Comparison of ENCODE assay signal across 8 cellular contexts in genomic region chr17:409308-409847, GRCh38. TPM values are rescaled to one million over a fixed set of nuclear protein-coding genes. Genes with fewer than 3 reads are reported as not detected.
DNase-seq lines count a peak whose midpoint lies in the region; ATAC-seq and TF ChIP-seq lines count a peak whose summit lies in the region.

No MANE protein-coding gene starts in this region.

- peak overlapping the region; percentile 77 for H3K4me3 Mint-ChIP-seq in activated CD4-positive, alpha-beta T cell treated with anti-CD3 and anti-CD28 coated beads for 36 hours
- peak overlapping the region; percentile 90 for H3K4me3 Mint-ChIP-seq in activated naive CD8-positive, alpha-beta T cell treated with anti-CD3 and anti-CD28 coated beads, Interleukin-2, amount 10 ng/mL, durations not matched to agents 7 days and 5 days

- no peaks in the 10 kb centered on the region for H3K36me3 ChIP-seq in kidney epithelial cell (ENCODE audit: control insufficient read depth, insufficient read depth, low read length)
- H3K36me3 ChIP-seq in suprapubic skin, result peaks cover 3% of the 10 kb centered on the region

- WGBS in suprapubic skin, result 77% methylated on average over 16 of the region's 16 CpGs

- H3K27me3 ChIP-seq in kidney epithelial cell (ENCODE audit: control insufficient read depth, insufficient read depth, low read length), result no peaks in the 10 kb centered on the region
- H3K27me3 ChIP-seq in suprapubic skin, result no peaks in the 10 kb centered on the region

- H3K9me3 ChIP-seq in suprapubic skin, result no peaks in the 10 kb centered on the region

- CTCF ChIA-PET in activated CD4-positive, alpha-beta T cell treated with anti-CD3 and anti-CD28 coated beads for 36 hours (lab: Charles Lee), result interaction anchor here (0.6 kb wide), 1 partner anchor 179 kb away, joined by 3 read pairs; no protein-coding TSS in a partner anchor

- no peak overlapping the region for H3K27ac ChIP-seq in suprapubic skin

- TF ChIP-seq POLR2A in suprapubic skin (IDR thresholded peaks at IDR 0.05), result no peak

- DNase-seq in activated CD4-positive, alpha-beta T cell treated with anti-CD3 and anti-CD28 coated beads for 36 hours, result no peak
- no peak for DNase-seq in activated CD4-positive, alpha-beta T cell treated with anti-CD3 and anti-CD28 coated beads for 1 hour
- no peak for DNase-seq in activated naive CD8-positive, alpha-beta T cell treated with anti-CD3 and anti-CD28 coated beads, Interleukin-2, amount 10 ng/mL, durations not matched to agents 7 days and 5 days
- DNase-seq in kidney epithelial cell (ENCODE audit: low read depth) (no peak), suprapubic skin (ENCODE audit: low spot score in 2 of 2) (no peak), foreskin melanocyte (no peak), retina (no peak)

- peaks cover 28% of the 10 kb centered on the region for H3K4me1 ChIP-seq in suprapubic skin

- H3K36me3 Mint-ChIP-seq in activated CD4-positive, alpha-beta T cell treated with anti-CD3 and anti-CD28 coated beads for 36 hours (ENCODE audit: low read depth), result peaks cover 19% of the 10 kb centered on the region
- peaks cover 24% of the 10 kb centered on the region for H3K36me3 Mint-ChIP-seq in activated naive CD8-positive, alpha-beta T cell treated with anti-CD3 and anti-CD28 coated beads, Interleukin-2, amount 10 ng/mL, durations not matched to agents 7 days and 5 days

- H3K27me3 Mint-ChIP-seq in activated CD4-positive, alpha-beta T cell treated with anti-CD3 and anti-CD28 coated beads for 36 hours, result peaks cover 2% of the 10 kb centered on the region
- H3K27me3 Mint-ChIP-seq in activated naive CD8-positive, alpha-beta T cell treated with anti-CD3 and anti-CD28 coated beads, Interleukin-2, amount 10 ng/mL, durations not matched to agents 7 days and 5 days, result no peaks in the 10 kb centered on the region

- POLR2A ChIA-PET in activated CD4-positive, alpha-beta T cell treated with anti-CD3 and anti-CD28 coated beads for 36 hours (lab: Charles Lee), result no interaction called here
- POLR2A ChIA-PET in activated naive CD8-positive, alpha-beta T cell treated with anti-CD3 and anti-CD28 coated beads, Interleukin-2, amount 10 ng/mL, durations not matched to agents 7 days and 5 days (lab: Charles Lee), result no interaction called here

- TF ChIP-seq CTCF in kidney epithelial cell (IDR thresholded peaks at IDR 0.05; ENCODE audit: insufficient read depth, low read length, poor library complexity, severe bottlenecking) (no peak), suprapubic skin (IDR thresholded peaks at IDR 0.05) (no peak)

- intact Hi-C loops in activated CD4-positive, alpha-beta T cell treated with anti-CD3 and anti-CD28 coated beads for 36 hours (cut with DNase I, micrococcal nuclease), result loop anchor here in 1 of 2 experiments (1.0 kb wide), 1 partner anchor 23 kb away; no protein-coding TSS in a partner anchor

- H3K4me1 Mint-ChIP-seq in activated CD4-positive, alpha-beta T cell treated with anti-CD3 and anti-CD28 coated beads for 36 hours, result peaks cover 48% of the 10 kb centered on the region
- H3K4me1 Mint-ChIP-seq in activated naive CD8-positive, alpha-beta T cell treated with anti-CD3 and anti-CD28 coated beads, Interleukin-2, amount 10 ng/mL, durations not matched to agents 7 days and 5 days, result peaks cover 40% of the 10 kb centered on the region

- no peak for ATAC-seq in activated CD4-positive, alpha-beta T cell treated with anti-CD3 and anti-CD28 coated beads for 36 hours
- no peak for ATAC-seq in activated naive CD8-positive, alpha-beta T cell treated with anti-CD3 and anti-CD28 coated beads, Interleukin-2, amount 10 ng/mL, durations not matched to agents 7 days and 5 days (ENCODE audit: low read depth)
- no peak for ATAC-seq in GM19463 (IDR thresholded peaks at IDR 0.05; ENCODE audit: unreplicated experiment)

- peak overlapping the region; percentile 14 for H3K4me3 ChIP-seq in kidney epithelial cell (ENCODE audit: low read depth, low read length)
- peak overlapping the region; percentile 72 for H3K4me3 ChIP-seq in suprapubic skin

- TF ChIP-seq EP300 in suprapubic skin (IDR thresholded peaks at IDR 0.05), result no peak

- no peaks in the 10 kb centered on the region for H3K9me3 Mint-ChIP-seq in activated CD4-positive, alpha-beta T cell treated with anti-CD3 and anti-CD28 coated beads for 36 hours (ENCODE audit: low read depth)
- no peaks in the 10 kb centered on the region for H3K9me3 Mint-ChIP-seq in activated naive CD8-positive, alpha-beta T cell treated with anti-CD3 and anti-CD28 coated beads, Interleukin-2, amount 10 ng/mL, durations not matched to agents 7 days and 5 days

- peak overlapping the region; percentile 82 for H3K27ac Mint-ChIP-seq in activated CD4-positive, alpha-beta T cell treated with anti-CD3 and anti-CD28 coated beads for 36 hours
- peak overlapping the region; percentile 89 for H3K27ac Mint-ChIP-seq in activated naive CD8-positive, alpha-beta T cell treated with anti-CD3 and anti-CD28 coated beads, Interleukin-2, amount 10 ng/mL, durations not matched to agents 7 days and 5 days

RNA-seq across cellular contexts. Expression of gene RFLNB, which starts 36.4 kb away (rescaled TPM):
- total RNA-seq in activated CD4-positive, alpha-beta T cell treated with anti-CD3 and anti-CD28 coated beads for 36 hours, result 10 to 100 TPM; 31.0 to 31.8 TPM
- total RNA-seq in activated naive CD8-positive, alpha-beta T cell treated with anti-CD3 and anti-CD28 coated beads, Interleukin-2, amount 10 ng/mL, durations not matched to agents 7 days and 5 days, result 100 to 1,000 TPM; 116 to 124 TPM
- total RNA-seq in kidney epithelial cell, result 32.5 and 34.2 TPM in 2 replicates
- 1 to 10 TPM; 5.8 to 9.2 (median 8.2) TPM for total RNA-seq in suprapubic skin

RNA-seq across cellular contexts. Expression of gene RPH3AL, which starts 56.8 kb away (rescaled TPM):
- total RNA-seq in activated CD4-positive, alpha-beta T cell treated with anti-CD3 and anti-CD28 coated beads for 36 hours, result 1 to 10 TPM; 1.4 to 2.0 TPM
- 1 to 10 TPM; 2.1 to 2.7 TPM for total RNA-seq in activated naive CD8-positive, alpha-beta T cell treated with anti-CD3 and anti-CD28 coated beads, Interleukin-2, amount 10 ng/mL, durations not matched to agents 7 days and 5 days
- total RNA-seq in kidney epithelial cell (15.1 and 22.4 TPM in 2 replicates), suprapubic skin (10 to 100 TPM in 2 of 4 donors, 1 to 10 TPM in 2; 1.7 to 39.5 (median 10.9) TPM)
